ENCODE assay signal across 13 cellular contexts in the genomic region with DNA sequence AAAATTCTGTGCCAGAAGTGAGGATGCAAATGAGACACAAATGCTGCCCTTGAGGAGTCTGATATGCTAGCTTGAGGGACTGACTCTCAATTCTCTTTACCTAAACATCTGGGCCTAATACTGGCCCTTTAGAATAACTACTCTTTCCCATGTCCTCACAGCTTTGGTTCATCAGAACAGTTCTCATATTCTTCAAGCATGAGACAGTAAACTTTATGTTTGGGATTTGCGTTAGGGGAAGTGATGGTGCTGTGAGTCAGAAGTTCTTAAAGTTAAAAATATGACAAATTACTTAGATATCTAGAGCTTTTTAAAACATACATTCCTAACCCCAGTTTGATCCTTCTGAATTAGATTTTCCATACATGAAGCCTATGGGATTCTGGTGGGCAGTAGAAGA.
DNase-seq lines count a peak whose midpoint lies in the region; ATAC-seq, FAIRE-seq and TF ChIP-seq lines count a peak whose summit lies in the region.
"Had no signal": no experiment of that assay in that cellular context is flagged by ENCODE, and none has a peak within 500 bp of the region (broad histone marks: within the 10 kb centered on the region; RNA-seq: fewer than 3 reads in every experiment).

No MANE protein-coding gene starts in this region.

- no peak for TF ChIP-seq CTCF in kidney (IDR thresholded peaks at IDR 0.05; ENCODE audit: borderline replicate concordance, extremely low read depth, insufficient read depth)

- intact Hi-C loops in kidney (cut with DNase I): no loop called here

- H3K4me1 ChIP-seq in kidney (ENCODE audit: control insufficient read depth in 1 of 2, insufficient read depth in 1 of 2, low read depth in 1 of 2, low read length in 2 of 2): no peaks in the 10 kb centered on the region
- H3K4me1 ChIP-seq: body of pancreas, sigmoid colon, suprapubic skin had no signal

- DNase-seq in GM04503 (ENCODE audit: low read depth) (peak; percentile 75), RKO (ENCODE audit: low spot score) (peak; percentile 100), epithelial cell of prostate (ENCODE audit: low read depth, low spot score) (peak; percentile 24), skeletal muscle cell (ENCODE audit: low read depth) (peak; percentile 96), NCI-H1092 treated with DMSO at 0.1 percent for 48 hours (lab: John Stamatoyannopoulos, UW) (no peak), kidney (no peak)
- DNase-seq: activated T-cell treated with anti-CD3 and anti-CD28 coated beads, Interleukin-2, amount 50 U/mL, for 72 hours; body of pancreas; GOT3; NCI-H82; sigmoid colon had no signal

- H3K4me3 ChIP-seq in skeletal muscle cell (ENCODE audit: low read depth, low read length) (no peak overlapping the region), kidney (ENCODE audit: low read length in 2 of 2) (no peak overlapping the region)
- H3K4me3 ChIP-seq: body of pancreas, sigmoid colon, suprapubic skin had no signal

- FAIRE-seq in kidney (lab: Jason Lieb, UNC): no peak

- H3K9me3 ChIP-seq in kidney (ENCODE audit: control insufficient read depth in 1 of 2, low read length in 2 of 2): no peaks in the 10 kb centered on the region
- H3K9me3 ChIP-seq: body of pancreas, sigmoid colon, suprapubic skin had no signal

- no peak for ATAC-seq in HG03196 (IDR thresholded peaks at IDR 0.05; ENCODE audit: unreplicated experiment)
- ATAC-seq: activated T-cell treated with anti-CD3 and anti-CD28 coated beads, Interleukin-2, amount 50 U/mL, for 72 hours; body of pancreas had no signal

- H3K27ac ChIP-seq in epithelial cell of prostate: peak overlapping the region; percentile 96
- no peak overlapping the region for H3K27ac ChIP-seq in kidney (ENCODE audit: low read depth in 2 of 2, low read length in 2 of 2)
- H3K27ac ChIP-seq: body of pancreas, sigmoid colon, suprapubic skin had no signal

- H3K9ac ChIP-seq in kidney (ENCODE audit: low read length in 2 of 2): no peak overlapping the region

- no peaks in the 10 kb centered on the region for H3K36me3 ChIP-seq in kidney (ENCODE audit: control insufficient read depth in 1 of 2, insufficient read depth in 2 of 2, low read length in 2 of 2)
- H3K36me3 ChIP-seq: sigmoid colon, suprapubic skin had no signal

Comparison
In these comparisons a context has a peak if more than half of its experiments do, and no peak if none do; other contexts are left out.
1. DNase-seq: peak in GM04503 (single experiment), RKO (single experiment), epithelial cell of prostate (single experiment) and skeletal muscle cell (single experiment); none in NCI-H1092 treated with DMSO at 0.1 percent for 48 hours (single experiment) and kidney (single experiment).